ENCODE assay signal across 8 cellular contexts in the genomic region with DNA sequence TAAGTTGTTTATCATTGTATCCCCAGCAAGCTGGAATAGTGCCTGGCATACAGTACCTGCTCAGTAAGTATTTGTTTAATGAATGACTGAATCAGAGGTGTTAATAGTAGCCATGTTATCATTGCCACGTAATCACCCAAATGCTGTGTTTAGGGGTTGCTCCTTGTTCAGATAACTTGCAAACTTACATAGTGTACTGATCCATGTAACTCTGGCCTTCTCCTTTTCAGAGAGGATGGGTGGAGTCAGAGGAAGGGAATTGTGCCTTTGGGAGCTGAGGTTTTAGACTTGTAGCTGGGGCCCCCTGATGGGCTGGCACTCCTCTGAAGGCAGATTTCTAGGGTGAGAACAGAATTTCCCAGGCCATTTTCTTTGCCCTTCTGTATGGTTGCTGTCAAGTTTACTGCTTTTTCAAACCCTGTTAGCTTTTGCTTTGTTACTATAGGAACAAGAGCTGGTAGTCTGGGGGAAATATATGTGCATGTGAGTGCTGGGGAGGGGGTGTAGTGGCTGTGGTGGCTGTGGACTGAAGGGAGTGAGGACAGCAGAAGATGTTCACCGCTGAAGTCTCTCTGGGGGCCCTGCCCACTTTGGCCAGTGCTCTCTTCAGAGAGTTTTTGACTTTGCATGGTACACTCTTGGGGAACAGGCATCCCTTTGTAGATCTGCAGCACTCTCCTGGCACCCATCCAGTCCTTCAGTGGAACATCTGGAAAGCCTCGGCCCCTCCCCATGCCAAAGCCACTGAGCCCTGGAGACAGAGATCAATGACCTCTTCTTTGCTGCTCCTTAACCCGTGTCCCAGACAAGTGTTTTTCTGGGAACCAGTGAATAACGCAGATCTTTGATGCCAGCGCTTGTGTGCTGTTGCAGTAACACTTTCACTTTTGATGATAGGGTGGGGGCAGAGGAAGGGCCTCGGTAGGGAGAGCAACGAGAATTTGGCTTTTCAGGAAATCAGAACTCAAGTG.
DNase-seq lines count a peak whose midpoint lies in the region; ATAC-seq and TF ChIP-seq lines count a peak whose summit lies in the region.

No MANE protein-coding gene starts in this region.

- peak overlapping the region; percentile 83 to 94 (median 90) for H3K27ac Mint-ChIP-seq in CD14-positive monocyte
- peak overlapping the region; percentile 46 for H3K27ac Mint-ChIP-seq in activated T-helper 1 cell treated with anti-CD3 and anti-CD28 coated beads, Interleukin-12 subunit alpha, Interleukin-12 subunit beta, Interleukin-2, Interleukin-4 antibody, amounts not matched to agents 30 ng/mL and 10 ng/mL and 1 ng/mL, durations not matched to agents 14 hours and 24 hours and 36 hours

- no peak overlapping the region for H2AFZ ChIP-seq in PC-3 (ENCODE audit: low read length)

- no peaks in the 10 kb centered on the region for H3F3A ChIP-seq in PC-3 (ENCODE audit: low read length, unreplicated experiment)

- H3K4me3 ChIP-seq in rectal smooth muscle tissue (ENCODE audit: low read length) (peak overlapping the region; percentile 49), PC-3 (ENCODE audit: low read length) (no peak overlapping the region)

- no peak overlapping the region for H3K4me2 ChIP-seq in PC-3 (ENCODE audit: low read length)

- DNase-seq in CD14-positive monocyte (ENCODE audit: low spot score) (no peak), Right ventricle myocardium superior (peak; percentile 68), PC-3 (no peak)
- no peak for DNase-seq in activated T-helper 1 cell treated with anti-CD3 and anti-CD28 coated beads, Interleukin-12 subunit alpha, Interleukin-12 subunit beta, Interleukin-2, Interleukin-4 antibody, amounts not matched to agents 30 ng/mL and 10 ng/mL and 1 ng/mL, durations not matched to agents 14 hours and 24 hours and 36 hours (ENCODE audit: low spot score)

- peak overlapping the region; percentile 84 to 95 for H3K4me3 Mint-ChIP-seq in CD14-positive monocyte
- peak overlapping the region; percentile 68 for H3K4me3 Mint-ChIP-seq in activated T-helper 1 cell treated with anti-CD3 and anti-CD28 coated beads, Interleukin-12 subunit alpha, Interleukin-12 subunit beta, Interleukin-2, Interleukin-4 antibody, amounts not matched to agents 30 ng/mL and 10 ng/mL and 1 ng/mL, durations not matched to agents 14 hours and 24 hours and 36 hours

- H3K4me1 ChIP-seq in rectal smooth muscle tissue (ENCODE audit: control insufficient read depth, insufficient read depth, low read length): peaks cover 30% of the 10 kb centered on the region
- no peaks in the 10 kb centered on the region for H3K4me1 ChIP-seq in PC-3 (ENCODE audit: insufficient read depth, low read length)

- H3K27me3 Mint-ChIP-seq in CD14-positive monocyte (ENCODE audit: low read depth in 3 of 3): peaks cover 0 to 1% (median 0%) of the 10 kb centered on the region in 3 donors
- no peaks in the 10 kb centered on the region for H3K27me3 Mint-ChIP-seq in activated T-helper 1 cell treated with anti-CD3 and anti-CD28 coated beads, Interleukin-12 subunit alpha, Interleukin-12 subunit beta, Interleukin-2, Interleukin-4 antibody, amounts not matched to agents 30 ng/mL and 10 ng/mL and 1 ng/mL, durations not matched to agents 14 hours and 24 hours and 36 hours (ENCODE audit: insufficient read depth)

- intact Hi-C loops in CD14-positive monocyte (cut with micrococcal nuclease) (no loop called here), Right ventricle myocardium superior (cut with DNase I) (no loop called here), PC-3 (cut with micrococcal nuclease) (no loop called here)
- intact Hi-C loops in activated T-helper 1 cell treated with anti-CD3 and anti-CD28 coated beads, Interleukin-12 subunit alpha, Interleukin-12 subunit beta, Interleukin-2, Interleukin-4 antibody, amounts not matched to agents 30 ng/mL and 10 ng/mL and 1 ng/mL, durations not matched to agents 14 hours and 24 hours and 36 hours (cut with micrococcal nuclease): no loop called here

- no peaks in the 10 kb centered on the region for H3K9me3 ChIP-seq in PC-3 (ENCODE audit: low read length)

- H3K36me3 ChIP-seq in rectal smooth muscle tissue (ENCODE audit: control insufficient read depth, insufficient read depth, low read length) (peaks cover 3% of the 10 kb centered on the region), PC-3 (ENCODE audit: low read depth, low read length) (no peaks in the 10 kb centered on the region)

- CTCF ChIA-PET in PC-3 (lab: Charles Lee): no interaction called here

- no peak overlapping the region for H3K9ac ChIP-seq in rectal smooth muscle tissue (ENCODE audit: low read length)
- no peak overlapping the region for H3K9ac ChIP-seq in PC-3 (ENCODE audit: low read length)

- H3K9me2 ChIP-seq in PC-3 (replicated peaks; ENCODE audit: low read length): no peaks in the 10 kb centered on the region

- no peaks in the 10 kb centered on the region for H3K9me3 Mint-ChIP-seq in CD14-positive monocyte
- H3K9me3 Mint-ChIP-seq in activated T-helper 1 cell treated with anti-CD3 and anti-CD28 coated beads, Interleukin-12 subunit alpha, Interleukin-12 subunit beta, Interleukin-2, Interleukin-4 antibody, amounts not matched to agents 30 ng/mL and 10 ng/mL and 1 ng/mL, durations not matched to agents 14 hours and 24 hours and 36 hours: no peaks in the 10 kb centered on the region

- H3K4me1 Mint-ChIP-seq in CD14-positive monocyte: peaks cover 65% of the 10 kb centered on the region
- peaks cover 57% of the 10 kb centered on the region for H3K4me1 Mint-ChIP-seq in activated T-helper 1 cell treated with anti-CD3 and anti-CD28 coated beads, Interleukin-12 subunit alpha, Interleukin-12 subunit beta, Interleukin-2, Interleukin-4 antibody, amounts not matched to agents 30 ng/mL and 10 ng/mL and 1 ng/mL, durations not matched to agents 14 hours and 24 hours and 36 hours (ENCODE audit: low read depth)

- ATAC-seq in HG03354 (IDR thresholded peaks at IDR 0.05; ENCODE audit: poor library complexity, severe bottlenecking, unreplicated experiment): peak; percentile 52
- peak; percentile 63 for ATAC-seq in Right ventricle myocardium superior (ENCODE audit: poor library complexity)
- ATAC-seq in GM18907 (IDR thresholded peaks at IDR 0.05; ENCODE audit: unreplicated experiment): no peak
- ATAC-seq in HG02981 (IDR thresholded peaks at IDR 0.05; ENCODE audit: unreplicated experiment): no peak
- no peak for ATAC-seq in PC-3

- no peaks in the 10 kb centered on the region; the same call in 1 of the 2 replicates for H4K20me1 ChIP-seq in PC-3 (ENCODE audit: low read length)

- H3K36me3 Mint-ChIP-seq in CD14-positive monocyte: peaks cover 0 to 1% of the 10 kb centered on the region in 2 donors
- no peaks in the 10 kb centered on the region for H3K36me3 Mint-ChIP-seq in activated T-helper 1 cell treated with anti-CD3 and anti-CD28 coated beads, Interleukin-12 subunit alpha, Interleukin-12 subunit beta, Interleukin-2, Interleukin-4 antibody, amounts not matched to agents 30 ng/mL and 10 ng/mL and 1 ng/mL, durations not matched to agents 14 hours and 24 hours and 36 hours (ENCODE audit: low read depth)

- H3K27me3 ChIP-seq in rectal smooth muscle tissue (ENCODE audit: control insufficient read depth, insufficient read depth, low read length): no peaks in the 10 kb centered on the region
- H3K27me3 ChIP-seq in PC-3 (ENCODE audit: low read length): no peaks in the 10 kb centered on the region

- POLR2A ChIA-PET in PC-3 (lab: Charles Lee; ENCODE audit: unreplicated experiment): no interaction called here

- TF ChIP-seq CTCF in CD14-positive monocyte (IDR thresholded peaks at IDR 0.05): no peak
- TF ChIP-seq CTCF in PC-3 (conservative IDR thresholded peaks at IDR 0.05; ENCODE audit: low read depth, low read length): no peak

- peak overlapping the region; percentile 53 for H3K27ac ChIP-seq in rectal smooth muscle tissue (ENCODE audit: low read depth, low read length)
- H3K27ac ChIP-seq in PC-3 (ENCODE audit: low read length): no peak overlapping the region

- no peaks in the 10 kb centered on the region for H3K79me2 ChIP-seq in PC-3 (ENCODE audit: low read length)

- BruUV-seq in PC-3 (replicated peaks; lab: Mats Ljungman, UMichigan): no TSS peak

Comparison
In these comparisons a context has a peak if more than half of its experiments do, and no peak if none do; other contexts are left out.
1. ATAC-seq: peak in HG03354 (single experiment) and Right ventricle myocardium superior (single experiment); none in GM18907 (single experiment), HG02981 (single experiment) and PC-3 (single experiment).